13 cellular contexts compared by ENCODE assay signal in the genomic region with DNA sequence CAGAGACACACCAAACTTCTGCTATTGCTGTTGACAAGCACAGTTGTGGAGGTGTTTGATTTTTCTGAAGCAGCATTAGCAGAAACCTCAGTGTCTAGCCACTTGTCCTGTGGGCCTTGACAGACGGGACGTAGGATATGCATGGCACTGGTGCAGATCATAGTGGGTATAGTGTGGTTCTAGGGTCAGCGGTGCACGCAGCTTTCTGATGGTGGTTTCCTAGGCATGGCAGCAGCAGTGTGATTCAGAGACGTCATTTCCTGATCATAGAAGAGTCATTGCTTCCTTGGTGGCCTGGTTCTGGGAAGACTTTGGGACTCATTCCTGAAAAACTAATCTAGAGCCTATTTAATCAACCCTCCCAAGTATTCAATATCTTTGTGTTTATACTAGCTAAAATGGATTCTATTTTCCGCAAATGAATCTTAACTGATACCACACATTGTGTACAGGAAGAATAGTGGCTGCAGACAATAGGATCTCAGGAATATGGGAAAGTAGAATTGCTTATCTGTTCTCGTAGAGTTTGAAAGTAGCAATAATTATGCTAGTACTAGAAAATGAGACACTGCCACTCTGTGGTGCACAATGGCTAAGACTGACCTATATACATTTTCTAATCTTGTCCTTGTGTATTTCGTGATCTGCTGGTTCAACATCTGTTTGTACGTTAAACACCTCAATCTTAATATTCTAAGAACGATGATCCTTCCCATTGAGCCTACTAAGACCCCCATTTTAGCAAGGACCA. TPM values are rescaled to one million over a fixed set of nuclear protein-coding genes. Genes with fewer than 3 reads are reported as not detected.
DNase-seq lines count a peak whose midpoint lies in the region; ATAC-seq lines count a peak whose summit lies in the region.
"Had no signal": no experiment of that assay in that cellular context is flagged by ENCODE, and none has a peak within 500 bp of the region (broad histone marks: within the 10 kb centered on the region; RNA-seq: fewer than 3 reads in every experiment).

No MANE protein-coding gene starts in this region.

- in situ Hi-C loops in G401 (cut with HindIII; ENCODE audit: low sequenced_read_pairs) = no loop called here

- ATAC-seq in GM19328 (IDR thresholded peaks at IDR 0.05; ENCODE audit: unreplicated experiment) (no peak), GM19397 (IDR thresholded peaks at IDR 0.05; ENCODE audit: unreplicated experiment) (no peak)
- ATAC-seq: left colon had no signal

- H3K27me3 ChIP-seq in BLaER1 (no peaks in the 10 kb centered on the region), SJSA1 (replicated peaks) (no peaks in the 10 kb centered on the region)
- H3K27me3 ChIP-seq: vagina had no signal

- H3K9me3 ChIP-seq in BLaER1 (no peaks in the 10 kb centered on the region), SJSA1 (replicated peaks) (no peaks in the 10 kb centered on the region)
- H3K9me3 ChIP-seq: vagina had no signal

- H3K4me3 ChIP-seq in BLaER1 = no peak overlapping the region
- no peak overlapping the region for H3K4me3 ChIP-seq in SJSA1
- H3K4me3 ChIP-seq: vagina had no signal

- H3K9ac ChIP-seq in BLaER1 = no peak overlapping the region

- H3K27ac ChIP-seq in BLaER1 = no peak overlapping the region
- H3K27ac ChIP-seq in SJSA1 = peak overlapping the region; percentile 86
- H3K27ac ChIP-seq: vagina had no signal

- peak overlapping the region; percentile 95; the same call in 1 of the 2 replicates for H3K4me2 ChIP-seq in BLaER1

- peak; percentile 11 for DNase-seq in G401 (ENCODE audit: low spot score)
- DNase-seq in SJSA1 (ENCODE audit: low read depth in 1 of 2, low spot score in 2 of 2) = peak; percentile 70 to 78
- DNase-seq in globus pallidus (ENCODE audit: low spot score) = peak; percentile 3
- DNase-seq in NCI-H2227 (lab: John Stamatoyannopoulos, UW; ENCODE audit: unreplicated experiment) = no peak
- DNase-seq in NCI-H345 (lab: John Stamatoyannopoulos, UW) = no peak
- DNase-seq: EL, H7, retina had no signal

- H4K20me1 ChIP-seq in BLaER1 = peaks cover 20% of the 10 kb centered on the region

- no peaks in the 10 kb centered on the region for H3K36me3 ChIP-seq in BLaER1
- peaks cover 14% of the 10 kb centered on the region for H3K36me3 ChIP-seq in SJSA1
- H3K36me3 ChIP-seq: vagina had no signal

- H3K4me1 ChIP-seq in BLaER1 (peaks cover 34% of the 10 kb centered on the region), SJSA1 (replicated peaks) (peaks cover 27% of the 10 kb centered on the region)

RNA-seq across cellular contexts. Expression of a gene that starts 2.8 kb away (rescaled TPM):
- total RNA-seq in G401 (2014; rRNA removed; shearing (Covaris generic)) = 39.8 and 65.4 TPM in 2 replicates
- total RNA-seq in SJSA1 (2014; rRNA removed; shearing (Covaris generic)) = 100 and 106 TPM in 2 replicates

Comparison
In these comparisons a context has a peak if more than half of its experiments do, and no peak if none do; other contexts are left out.
1. DNase-seq: peak in G401 (single experiment), SJSA1 (2 of 2) and globus pallidus (single experiment); none in NCI-H2227 (single experiment) and NCI-H345 (single experiment).